Comparison of ENCODE assay signal across 9 cellular contexts in the genomic region with DNA sequence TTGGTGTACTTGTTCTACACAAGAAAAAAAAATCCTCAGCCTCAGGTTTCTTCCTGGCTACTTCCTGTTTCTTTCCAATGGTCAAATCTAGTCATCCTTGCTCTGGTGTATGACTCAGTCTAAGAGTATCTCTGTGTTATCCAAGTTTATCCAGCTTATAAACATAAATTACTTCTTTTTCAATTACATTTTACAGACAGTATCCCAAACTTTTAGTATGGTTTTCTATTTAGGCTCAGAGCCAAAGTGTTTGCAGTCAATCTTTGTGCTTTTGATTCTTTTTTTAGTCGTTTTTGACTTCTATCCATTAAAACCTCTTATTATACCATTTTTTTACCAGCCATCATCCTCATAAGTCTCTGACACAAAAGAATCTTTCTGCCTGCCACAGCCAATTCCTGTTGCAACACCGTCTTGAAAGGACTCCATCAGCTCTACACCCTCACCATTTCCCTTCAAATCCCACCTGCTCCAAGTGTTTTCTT.
DNase-seq lines count a peak whose midpoint lies in the region; ATAC-seq and TF ChIP-seq lines count a peak whose summit lies in the region.
"Had no signal": no experiment of that assay in that cellular context is flagged by ENCODE, and none has a peak within 500 bp of the region (broad histone marks: within the 10 kb centered on the region; RNA-seq: fewer than 3 reads in every experiment).

No MANE protein-coding gene starts in this region.

- no peak for TF ChIP-seq CTCF in GM13977 (IDR thresholded peaks at IDR 0.05; ENCODE audit: extremely low read depth, insufficient read depth, missing control alignments)

- ATAC-seq in HG03039 (IDR thresholded peaks at IDR 0.05; ENCODE audit: unreplicated experiment), result no peak
- no peak for ATAC-seq in GM19452 (IDR thresholded peaks at IDR 0.05; ENCODE audit: unreplicated experiment)

- in situ Hi-C loops in Caki2 (cut with HindIII; ENCODE audit: low pct_unique_long_range_greater_than_20kb, low sequenced_read_pairs), result no loop called here
- in situ Hi-C loops in GM13977 (cut with MboI; ENCODE audit: low pct_unique_long_range_greater_than_20kb, low sequenced_read_pairs, unreplicated experiment), result no loop called here

- TF ChIP-seq POLR2A in erythroblast (IDR thresholded peaks at IDR 0.05; ENCODE audit: low read length), result no peak

- DNase-seq in Caki2 (ENCODE audit: low read depth), result peak; percentile 42
- peak; percentile 88 for DNase-seq in RPMI7951 (ENCODE audit: low read depth)
- peak; percentile 95 for DNase-seq in fibroblast of peridontal ligament (ENCODE audit: extremely low read depth)
- DNase-seq in pulmonary artery endothelial cell (ENCODE audit: low read depth, low spot score), result peak; percentile 35
- no peak for DNase-seq in GM13977 (ENCODE audit: low spot score)
- no peak for DNase-seq in erythroblast (lab: John Stamatoyannopoulos, UW)
- DNase-seq: cortex of kidney had no signal

Comparison
In these comparisons a context has a peak if more than half of its experiments do, and no peak if none do; other contexts are left out.
1. DNase-seq: peak in Caki2 (single experiment), RPMI7951 (single experiment), fibroblast of peridontal ligament (single experiment) and pulmonary artery endothelial cell (single experiment); none in GM13977 (single experiment) and erythroblast (0 of 2).